ENCODE assay signal across 17 cellular contexts in genomic region chr6:16868968-16869367, GRCh38.
"Had no signal": no experiment of that assay in that cellular context is flagged by ENCODE, and none has a peak within 500 bp of the region (broad histone marks: within the 10 kb centered on the region; RNA-seq: fewer than 3 reads in every experiment).

No MANE protein-coding gene starts in this region.

- H3K4me1 Mint-ChIP-seq: activated CD4-positive, alpha-beta T cell treated with anti-CD3 and anti-CD28 coated beads, Interleukin-2, amount 10 ng/mL, durations not matched to agents 7 days and 5 days; activated naive CD4-positive, alpha-beta T cell treated with anti-CD3 and anti-CD28 coated beads, Interleukin-2, amount 10 ng/mL, durations not matched to agents 7 days and 5 days; activated naive CD8-positive, alpha-beta T cell treated with anti-CD3 and anti-CD28 coated beads, Interleukin-2, amount 50 U/mL, for 24 hours; naive thymus-derived CD8-positive, alpha-beta T cell had no signal

- H3K27ac Mint-ChIP-seq: activated CD4-positive, alpha-beta T cell treated with anti-CD3 and anti-CD28 coated beads, Interleukin-2, amount 10 ng/mL, durations not matched to agents 7 days and 5 days; activated naive CD4-positive, alpha-beta T cell treated with anti-CD3 and anti-CD28 coated beads, Interleukin-2, amount 10 ng/mL, durations not matched to agents 7 days and 5 days; activated naive CD8-positive, alpha-beta T cell treated with anti-CD3 and anti-CD28 coated beads, Interleukin-2, amount 50 U/mL, for 24 hours; immature natural killer cell; naive thymus-derived CD8-positive, alpha-beta T cell had no signal

- H3K9me3 Mint-ChIP-seq: activated CD4-positive, alpha-beta T cell treated with anti-CD3 and anti-CD28 coated beads, Interleukin-2, amount 10 ng/mL, durations not matched to agents 7 days and 5 days; activated naive CD4-positive, alpha-beta T cell treated with anti-CD3 and anti-CD28 coated beads, Interleukin-2, amount 10 ng/mL, durations not matched to agents 7 days and 5 days; activated naive CD8-positive, alpha-beta T cell treated with anti-CD3 and anti-CD28 coated beads, Interleukin-2, amount 50 U/mL, for 24 hours; activated T-cell treated with anti-CD3 and anti-CD28 coated beads, Interleukin-2, amount 50 U/mL, for 4 hours; immature natural killer cell; naive thymus-derived CD8-positive, alpha-beta T cell had no signal

- H3K4me1 ChIP-seq: ascending aorta, psoas muscle, tibial artery had no signal

- H3K36me3 Mint-ChIP-seq: activated naive CD4-positive, alpha-beta T cell treated with anti-CD3 and anti-CD28 coated beads, Interleukin-2, amount 10 ng/mL, durations not matched to agents 7 days and 5 days; immature natural killer cell; naive thymus-derived CD8-positive, alpha-beta T cell had no signal

- H3K4me3 ChIP-seq: ascending aorta, ovary, psoas muscle, tibial artery had no signal

- H3K36me3 ChIP-seq: ascending aorta, ovary, tibial artery had no signal

- DNase-seq: activated CD4-positive, alpha-beta T cell treated with anti-CD3 and anti-CD28 coated beads, Interleukin-2, amount 10 ng/mL, durations not matched to agents 7 days and 5 days; activated CD8-positive, alpha-beta memory T cell treated with anti-CD3 and anti-CD28 coated beads, Interleukin-2, amount 50 U/mL, for 4 hours; activated effector memory CD4-positive, alpha-beta T cell treated with Interleukin-2 at 50 U/mL for 16 hours; activated naive CD4-positive, alpha-beta T cell treated with anti-CD3 and anti-CD28 coated beads, Interleukin-2, amount 10 ng/mL, durations not matched to agents 7 days and 5 days; activated naive CD8-positive, alpha-beta T cell treated with anti-CD3 and anti-CD28 coated beads, Interleukin-2, amount 50 U/mL, for 24 hours; activated T-cell treated with anti-CD3 and anti-CD28 coated beads, Interleukin-2, amount 50 U/mL, for 4 hours; effector CD4-positive, alpha-beta T cell; immature natural killer cell; naive thymus-derived CD8-positive, alpha-beta T cell; ovary; psoas muscle; right cardiac atrium; stimulated activated naive CD8-positive, alpha-beta T cell treated with anti-CD3 and anti-CD28 coated beads, Interleukin-15, Interleukin-2, amounts not matched to agents 100 U/mL and 50 U/mL, for 24 hours; substantia nigra; T-helper 9 cell; tibial artery had no signal

- H3K27ac ChIP-seq: ascending aorta, ovary, psoas muscle, tibial artery had no signal

- H3K9me3 ChIP-seq: ascending aorta, ovary, psoas muscle, tibial artery had no signal

- H3K4me3 Mint-ChIP-seq: activated CD4-positive, alpha-beta T cell treated with anti-CD3 and anti-CD28 coated beads, Interleukin-2, amount 10 ng/mL, durations not matched to agents 7 days and 5 days; activated naive CD4-positive, alpha-beta T cell treated with anti-CD3 and anti-CD28 coated beads, Interleukin-2, amount 10 ng/mL, durations not matched to agents 7 days and 5 days; activated naive CD8-positive, alpha-beta T cell treated with anti-CD3 and anti-CD28 coated beads, Interleukin-2, amount 50 U/mL, for 24 hours; activated T-cell treated with anti-CD3 and anti-CD28 coated beads, Interleukin-2, amount 50 U/mL, for 4 hours; immature natural killer cell; naive thymus-derived CD8-positive, alpha-beta T cell had no signal

- H3K27me3 ChIP-seq: ascending aorta, ovary, tibial artery had no signal
